Comparison of ENCODE assay signal across 19 cellular contexts in genomic region chr12:119602695-119603094, GRCh38. TPM values are rescaled to one million over a fixed set of nuclear protein-coding genes. Genes with fewer than 3 reads are reported as not detected.
DNase-seq lines count a peak whose midpoint lies in the region; ATAC-seq and TF ChIP-seq lines count a peak whose summit lies in the region.
"Had no signal": no experiment of that assay in that cellular context is flagged by ENCODE, and none has a peak within 500 bp of the region (broad histone marks: within the 10 kb centered on the region; RNA-seq: fewer than 3 reads in every experiment).

No MANE protein-coding gene starts in this region.

- ATAC-seq in GM21723 (IDR thresholded peaks at IDR 0.05; ENCODE audit: unreplicated experiment), result no peak

- H3K27me3 ChIP-seq in parathyroid adenoma (ENCODE audit: control insufficient read depth, insufficient read depth, low read length) (no peaks in the 10 kb centered on the region), skeletal muscle tissue (ENCODE audit: control insufficient read depth in 3 of 3, insufficient read depth in 3 of 3, low read length in 3 of 3) (no peaks in the 10 kb centered on the region), smooth muscle cell (ENCODE audit: low read depth) (peaks cover 18% of the 10 kb centered on the region)

- H3K4me2 ChIP-seq in parathyroid adenoma (ENCODE audit: low read length), result peak overlapping the region; percentile 33
- H3K4me2 ChIP-seq in smooth muscle cell, result no peak overlapping the region

- CTCF ChIA-PET in HEK293 (lab: Yijun Ruan, JAX) (interaction anchor here (0.6 kb wide), 1 partner anchor 621 kb away, joined by 3 read pairs; the partner anchor contains the start of gene SRRM4), HEK293T (lab: Yijun Ruan, JAX) (interaction anchor here (0.6 kb wide), 1 partner anchor 40 kb away, joined by 3 read pairs; no protein-coding TSS in a partner anchor)

- H3F3A ChIP-seq in smooth muscle cell (ENCODE audit: low read depth), result no peaks in the 10 kb centered on the region

- peaks cover 9% of the 10 kb centered on the region for H3K79me2 ChIP-seq in parathyroid adenoma
- no peaks in the 10 kb centered on the region for H3K79me2 ChIP-seq in smooth muscle cell (ENCODE audit: low read depth)

- no peak for TF ChIP-seq CTCF in HEK293 (tag by site-specific recombination; IDR thresholded peaks at IDR 0.05)
- TF ChIP-seq CTCF in parathyroid adenoma (IDR thresholded peaks at IDR 0.05), result no peak
- TF ChIP-seq CTCF in smooth muscle cell (IDR thresholded peaks at IDR 0.05; ENCODE audit: borderline replicate concordance, insufficient read depth, poor library complexity, severe bottlenecking), result no peak

- POLR2A ChIA-PET in HEK293 (lab: Yijun Ruan, JAX) (no interaction called here), HEK293T (lab: Yijun Ruan, JAX) (no interaction called here)

- 85% methylated on average over 4 of the region's 4 CpGs for WGBS in smooth muscle cell (ENCODE audit: low lambda C conversion rate)

- H3K4me1 ChIP-seq in HEK293 (ENCODE audit: control insufficient read depth, insufficient read depth, low read length), result peaks cover 7% of the 10 kb centered on the region; the same call in 1 of the 2 replicates
- H3K4me1 ChIP-seq in parathyroid adenoma, result peaks cover 21% of the 10 kb centered on the region
- H3K4me1 ChIP-seq in skeletal muscle tissue (ENCODE audit: control insufficient read depth in 3 of 3, insufficient read depth in 3 of 3, low read length in 3 of 3), result peaks cover 19 to 39% (median 25%) of the 10 kb centered on the region in 3 donors
- no peaks in the 10 kb centered on the region for H3K4me1 ChIP-seq in smooth muscle cell (ENCODE audit: low read depth)
- H3K4me1 ChIP-seq: HAP-1 had no signal

- H3K27ac ChIP-seq in HEK293 (ENCODE audit: extremely low read depth, low read depth, low read length), result no peak overlapping the region
- peak overlapping the region; percentile 76 for H3K27ac ChIP-seq in parathyroid adenoma
- peak overlapping the region; percentile 43 for H3K27ac ChIP-seq in skeletal muscle tissue (ENCODE audit: low read depth, low read length)
- H3K27ac ChIP-seq in smooth muscle cell (ENCODE audit: low read depth), result no peak overlapping the region

- DNase-seq in HEK293T (ENCODE audit: extremely low spot score) (peak; percentile 44), NK-92 (lab: John Stamatoyannopoulos, UW; ENCODE audit: unreplicated experiment) (no peak), smooth muscle cell (lab: John Stamatoyannopoulos, UW; ENCODE audit: unreplicated experiment) (no peak)
- DNase-seq: C1 segment of cervical spinal cord; Calu3; CD4-positive, alpha-beta memory T cell; COR-L47; DMS53; DMS79 treated with DMSO at 0.1 percent for 48 hours; GF-D8; GOT3 had no signal

- H3K9me3 ChIP-seq in HEK293 (ENCODE audit: control insufficient read depth, insufficient read depth, low read depth, low read length), result no peaks in the 10 kb centered on the region
- no peaks in the 10 kb centered on the region for H3K9me3 ChIP-seq in parathyroid adenoma (ENCODE audit: control insufficient read depth, low read length)
- no peaks in the 10 kb centered on the region for H3K9me3 ChIP-seq in skeletal muscle tissue (ENCODE audit: control insufficient read depth in 3 of 3, low read length in 3 of 3)
- no peaks in the 10 kb centered on the region for H3K9me3 ChIP-seq in smooth muscle cell (replicated peaks; ENCODE audit: low read depth)
- H3K9me3 ChIP-seq: HAP-1 had no signal

- no peaks in the 10 kb centered on the region for H4K20me1 ChIP-seq in smooth muscle cell (ENCODE audit: low read depth)

- H3K4me3 ChIP-seq in HEK293 (ENCODE audit: low read depth, low read length), result no peak overlapping the region
- no peak overlapping the region for H3K4me3 ChIP-seq in parathyroid adenoma (ENCODE audit: low read depth, low read length)
- H3K4me3 ChIP-seq in skeletal muscle tissue (ENCODE audit: low read length in 3 of 3), result no peak overlapping the region
- no peak overlapping the region for H3K4me3 ChIP-seq in smooth muscle cell
- H3K4me3 ChIP-seq: HAP-1 had no signal

- H2AFZ ChIP-seq in parathyroid adenoma (peak overlapping the region; percentile 68), smooth muscle cell (ENCODE audit: low read depth) (no peak overlapping the region)

- no peaks in the 10 kb centered on the region for H3K36me3 ChIP-seq in HEK293 (ENCODE audit: control insufficient read depth in 2 of 2, insufficient read depth in 1 of 2, low read length in 2 of 2)
- no peaks in the 10 kb centered on the region for H3K36me3 ChIP-seq in parathyroid adenoma (ENCODE audit: control insufficient read depth, insufficient read depth, low read length)
- H3K36me3 ChIP-seq in skeletal muscle tissue (ENCODE audit: control insufficient read depth in 3 of 3, insufficient read depth in 3 of 3, low read length in 3 of 3), result peaks cover 0 to 3% (median 0%) of the 10 kb centered on the region in 3 donors
- H3K36me3 ChIP-seq in smooth muscle cell (ENCODE audit: low read depth), result no peaks in the 10 kb centered on the region
- H3K36me3 ChIP-seq: HAP-1 had no signal

- H3K9ac ChIP-seq in parathyroid adenoma (no peak overlapping the region), skeletal muscle tissue (ENCODE audit: low read depth in 1 of 3, low read length in 3 of 3) (peak overlapping the region in 1 of 3 donors; percentile 38), smooth muscle cell (ENCODE audit: low read depth) (no peak overlapping the region)

TF ChIP-seq in HEK293, 187 proteins besides CTCF, POLR2A, EP300 and RAD21 (continues in another document):
- TF ChIP-seq PRDM6 (tag by site-specific recombination; IDR thresholded peaks at IDR 0.05) (peak; percentile 91), TCF7L2 (IDR thresholded peaks at IDR 0.05; ENCODE audit: borderline replicate concordance, low read depth, low read length) (peak; percentile 57; the same call in 1 of the 2 replicates), OVOL3 (tag by site-specific recombination; IDR thresholded peaks at IDR 0.05) (peak; percentile 75; the same call in 1 of the 2 replicates), ZXDB (tag by site-specific recombination; IDR thresholded peaks at IDR 0.05) (peak; percentile 58), ZNF623 (tag by site-specific recombination; IDR thresholded peaks at IDR 0.05) (no peak), WT1 (tag by site-specific recombination; IDR thresholded peaks at IDR 0.05) (no peak), ZNF157 (tag by site-specific recombination; IDR thresholded peaks at IDR 0.05) (no peak), ZEB2 (tag by site-specific recombination; IDR thresholded peaks at IDR 0.05) (0 out of 2 replicates have a peak, but pooled peaks have one; percentile 28), TRIM28 (IDR thresholded peaks at IDR 0.05; ENCODE audit: borderline replicate concordance, low read length) (peak; percentile 26; the same call in 1 of the 2 replicates), FEZF1 (tag by site-specific recombination; IDR thresholded peaks at IDR 0.05) (peak; percentile 78), OSR2 (tag by site-specific recombination; IDR thresholded peaks at IDR 0.05) (peak; percentile 91), IKZF3 (tag by site-specific recombination; IDR thresholded peaks at IDR 0.05) (0 out of 2 replicates have a peak, but pooled peaks have one; percentile 12)

TF ChIP-seq in HEK293T, 16 proteins besides CTCF, POLR2A, EP300 and RAD21:
- TF ChIP-seq, protein P1, sequence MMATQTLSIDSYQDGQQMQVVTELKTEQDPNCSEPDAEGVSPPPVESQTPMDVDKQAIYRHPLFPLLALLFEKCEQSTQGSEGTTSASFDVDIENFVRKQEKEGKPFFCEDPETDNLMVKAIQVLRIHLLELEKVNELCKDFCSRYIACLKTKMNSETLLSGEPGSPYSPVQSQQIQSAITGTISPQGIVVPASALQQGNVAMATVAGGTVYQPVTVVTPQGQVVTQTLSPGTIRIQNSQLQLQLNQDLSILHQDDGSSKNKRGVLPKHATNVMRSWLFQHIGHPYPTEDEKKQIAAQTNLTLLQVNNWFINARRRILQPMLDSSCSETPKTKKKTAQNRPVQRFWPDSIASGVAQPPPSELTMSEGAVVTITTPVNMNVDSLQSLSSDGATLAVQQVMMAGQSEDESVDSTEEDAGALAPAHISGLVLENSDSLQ (IDR thresholded peaks at IDR 0.05), result peak; percentile 46
- TF ChIP-seq ARNT (IDR thresholded peaks at IDR 0.05), result peak; percentile 93
- TF ChIP-seq FOXK2 (IDR thresholded peaks at IDR 0.05), result no peak
- no peak for TF ChIP-seq FOXA1 (IDR thresholded peaks at IDR 0.05)

RNA-seq across cellular contexts. Expression of gene TMEM233, which starts 9.1 kb away (rescaled TPM):
- total RNA-seq in skeletal muscle tissue (1.0 TPM), smooth muscle cell (not detected in 2 replicates)
- not detected in 2 replicates for polyA plus RNA-seq in smooth muscle cell
- total RNA-seq: A172; Calu3; CD4-positive, alpha-beta memory T cell; G401 had no signal
- polyA plus RNA-seq: BJ; CD4-positive, alpha-beta memory T cell had no signal

Comparison
In these comparisons a context has a peak if more than half of its experiments do, and no peak if none do; other contexts are left out.
1. H3K27ac ChIP-seq: peak in parathyroid adenoma (single experiment) and skeletal muscle tissue (single experiment); none in HEK293 (single experiment) and smooth muscle cell (single experiment).